ENCODE assay signal across 24 cellular contexts in the genomic region with DNA sequence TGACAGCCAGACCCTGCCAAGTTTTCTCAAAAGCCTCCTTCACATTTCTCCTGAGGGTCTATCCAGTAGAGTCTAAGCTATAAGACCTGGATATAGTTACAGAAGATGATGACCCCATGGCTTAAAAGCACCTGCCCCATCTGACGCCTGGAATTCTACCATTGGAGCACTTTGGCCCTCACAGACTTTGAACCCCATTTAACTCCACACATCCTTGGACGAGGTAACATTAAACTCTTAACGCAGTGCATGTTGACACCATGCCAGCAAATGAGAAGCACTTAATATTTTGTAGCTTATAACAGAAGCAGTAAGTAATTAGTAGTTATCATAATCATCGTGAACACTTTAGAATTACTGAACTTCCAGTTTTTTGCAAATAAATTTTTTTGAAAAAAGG.
"Had no signal": no experiment of that assay in that cellular context is flagged by ENCODE, and none has a peak within 500 bp of the region (broad histone marks: within the 10 kb centered on the region; RNA-seq: fewer than 3 reads in every experiment).

No MANE protein-coding gene starts in this region.

- H3K9me3 Mint-ChIP-seq: activated CD4-positive, alpha-beta T cell treated with anti-CD3 and anti-CD28 coated beads, Interleukin-2, amount 10 ng/mL, durations not matched to agents 7 days and 5 days; activated naive CD4-positive, alpha-beta T cell treated with anti-CD3 and anti-CD28 coated beads, Interleukin-2, amount 10 ng/mL, durations not matched to agents 7 days and 5 days; mesothelial cell of epicardium; naive B cell; neural crest cell had no signal

- DNase-seq: activated CD4-positive, alpha-beta T cell treated with anti-CD3 and anti-CD28 coated beads, Interleukin-2, amount 10 ng/mL, durations not matched to agents 7 days and 5 days; activated CD4-positive, CD25-positive, alpha-beta regulatory T cell; activated CD8-positive, alpha-beta T cell treated with anti-CD3 and anti-CD28 coated beads, Interleukin-2, amount 10 ng/mL, durations not matched to agents 7 days and 5 days; activated naive CD4-positive, alpha-beta T cell treated with anti-CD3 and anti-CD28 coated beads, Interleukin-2, amount 10 ng/mL, durations not matched to agents 7 days and 5 days; central memory CD4-positive, alpha-beta T cell; foreskin fibroblast; head of caudate nucleus; hippocampal formation; left cardiac atrium; mammary epithelial cell; naive B cell; nucleus accumbens; pancreas; retina; SK-N-SH; stimulated activated CD4-positive, alpha-beta T cell treated with anti-CD3 and anti-CD28 coated beads, Interleukin-1b, Interleukin-23, amount 100 ng/mL, for 48 hours; stimulated activated CD4-positive, alpha-beta T cell treated with anti-CD3 and anti-CD28 coated beads, Interleukin-4, amount 100 ng/mL, for 4 hours; stimulated activated CD8-positive, alpha-beta memory T cell treated with anti-CD3 and anti-CD28 coated beads, Interleukin-4, amount 100 ng/mL, for 48 hours; stimulated activated naive CD4-positive, alpha-beta T cell; testis; transverse colon had no signal

- H3K4me3 Mint-ChIP-seq: activated CD4-positive, alpha-beta T cell treated with anti-CD3 and anti-CD28 coated beads, Interleukin-2, amount 10 ng/mL, durations not matched to agents 7 days and 5 days; activated CD8-positive, alpha-beta T cell treated with anti-CD3 and anti-CD28 coated beads, Interleukin-2, amount 10 ng/mL, durations not matched to agents 7 days and 5 days; activated naive CD4-positive, alpha-beta T cell treated with anti-CD3 and anti-CD28 coated beads, Interleukin-2, amount 10 ng/mL, durations not matched to agents 7 days and 5 days; mesothelial cell of epicardium; naive B cell; neural crest cell had no signal

- H3K36me3 Mint-ChIP-seq: activated naive CD4-positive, alpha-beta T cell treated with anti-CD3 and anti-CD28 coated beads, Interleukin-2, amount 10 ng/mL, durations not matched to agents 7 days and 5 days; mesothelial cell of epicardium; naive B cell had no signal

- H3K27ac Mint-ChIP-seq: activated CD4-positive, alpha-beta T cell treated with anti-CD3 and anti-CD28 coated beads, Interleukin-2, amount 10 ng/mL, durations not matched to agents 7 days and 5 days; activated naive CD4-positive, alpha-beta T cell treated with anti-CD3 and anti-CD28 coated beads, Interleukin-2, amount 10 ng/mL, durations not matched to agents 7 days and 5 days; mesothelial cell of epicardium had no signal

- ATAC-seq: activated CD8-positive, alpha-beta T cell treated with anti-CD3 and anti-CD28 coated beads, Interleukin-2, amount 10 ng/mL, durations not matched to agents 7 days and 5 days; left cardiac atrium; pancreas; sciatic nerve had no signal

- H3K27me3 Mint-ChIP-seq: activated CD4-positive, alpha-beta T cell treated with anti-CD3 and anti-CD28 coated beads, Interleukin-2, amount 10 ng/mL, durations not matched to agents 7 days and 5 days; activated naive CD4-positive, alpha-beta T cell treated with anti-CD3 and anti-CD28 coated beads, Interleukin-2, amount 10 ng/mL, durations not matched to agents 7 days and 5 days had no signal
